In the genomic region with DNA sequence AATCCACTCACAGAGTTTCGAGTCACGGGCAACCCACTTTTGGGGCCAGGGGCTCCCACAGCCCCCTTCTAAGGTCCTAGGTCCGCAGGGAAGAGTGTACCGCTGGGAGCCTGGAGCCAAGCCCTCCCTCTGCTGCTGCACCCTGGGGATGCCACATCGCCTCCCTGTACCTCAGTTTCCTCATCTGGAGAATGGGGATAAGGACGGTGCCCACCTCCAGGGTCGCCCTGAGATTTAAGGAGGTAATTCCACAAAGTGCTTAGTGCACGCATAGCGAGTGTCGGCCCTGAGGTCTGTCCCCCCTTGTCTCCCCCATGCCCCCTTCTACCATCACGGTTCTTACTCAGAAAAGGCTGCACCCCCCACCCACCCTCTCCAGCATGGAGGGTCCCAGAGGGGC, we compare ENCODE assay signal across 14 cellular contexts.
"Had no signal": no experiment of that assay in that cellular context is flagged by ENCODE, and none has a peak within 500 bp of the region (broad histone marks: within the 10 kb centered on the region; RNA-seq: fewer than 3 reads in every experiment).

No MANE protein-coding gene starts in this region.

- H3K9me3 Mint-ChIP-seq: activated naive CD4-positive, alpha-beta T cell treated with anti-CD3 and anti-CD28 coated beads, Interleukin-2, amount 10 ng/mL, durations not matched to agents 7 days and 5 days; immature natural killer cell; stimulated activated naive CD8-positive, alpha-beta T cell treated with anti-CD3 and anti-CD28 coated beads, Interleukin-15, Interleukin-2, amounts not matched to agents 100 ng/mL and 50 ng/mL, for 24 hours; T-cell; type B pancreatic cell had no signal

- H3K27me3 ChIP-seq: ascending aorta, foreskin keratinocyte had no signal

- H3K4me1 Mint-ChIP-seq: activated naive CD4-positive, alpha-beta T cell treated with anti-CD3 and anti-CD28 coated beads, Interleukin-2, amount 10 ng/mL, durations not matched to agents 7 days and 5 days had no signal

- ATAC-seq: foreskin keratinocyte, T-cell had no signal

- DNase-seq: activated CD4-positive, alpha-beta T cell treated with anti-CD3 and anti-CD28 coated beads for 1 hour; activated CD4-positive, alpha-beta T cell treated with anti-CD3 and anti-CD28 coated beads, Interleukin-2, amount 50 U/mL, for 4 hours; activated naive CD4-positive, alpha-beta T cell treated with anti-CD3 and anti-CD28 coated beads, Interleukin-2, amount 10 ng/mL, durations not matched to agents 7 days and 5 days; activated T-cell treated with anti-CD3 and anti-CD28 coated beads, Interleukin-2, amount 50 U/mL, for 1 hour; foreskin keratinocyte; immature natural killer cell; midbrain; T-cell; T-helper 9 cell had no signal

- H3K4me3 ChIP-seq: ascending aorta, skin epidermis had no signal

- H3K27me3 Mint-ChIP-seq: activated naive CD4-positive, alpha-beta T cell treated with anti-CD3 and anti-CD28 coated beads, Interleukin-2, amount 10 ng/mL, durations not matched to agents 7 days and 5 days; stimulated activated naive CD8-positive, alpha-beta T cell treated with anti-CD3 and anti-CD28 coated beads, Interleukin-15, Interleukin-2, amounts not matched to agents 100 ng/mL and 50 ng/mL, for 24 hours; T-cell; type B pancreatic cell had no signal

- H3K9me3 ChIP-seq: ascending aorta, SK-N-SH had no signal

- H3K27ac Mint-ChIP-seq: activated naive CD4-positive, alpha-beta T cell treated with anti-CD3 and anti-CD28 coated beads, Interleukin-2, amount 10 ng/mL, durations not matched to agents 7 days and 5 days; immature natural killer cell; stimulated activated naive CD8-positive, alpha-beta T cell treated with anti-CD3 and anti-CD28 coated beads, Interleukin-15, Interleukin-2, amounts not matched to agents 100 ng/mL and 50 ng/mL, for 24 hours; T-cell had no signal

- H3K27ac ChIP-seq: ascending aorta, foreskin keratinocyte had no signal

- H3K36me3 Mint-ChIP-seq: activated naive CD4-positive, alpha-beta T cell treated with anti-CD3 and anti-CD28 coated beads, Interleukin-2, amount 10 ng/mL, durations not matched to agents 7 days and 5 days had no signal

- H3K9ac ChIP-seq: SK-N-SH had no signal

- H3K4me3 Mint-ChIP-seq: activated naive CD4-positive, alpha-beta T cell treated with anti-CD3 and anti-CD28 coated beads, Interleukin-2, amount 10 ng/mL, durations not matched to agents 7 days and 5 days; immature natural killer cell; stimulated activated naive CD8-positive, alpha-beta T cell treated with anti-CD3 and anti-CD28 coated beads, Interleukin-15, Interleukin-2, amounts not matched to agents 100 ng/mL and 50 ng/mL, for 24 hours; T-cell had no signal

- H3K4me2 ChIP-seq: SK-N-SH had no signal
